1 cellular context compared by ENCODE assay signal in the genomic region with DNA sequence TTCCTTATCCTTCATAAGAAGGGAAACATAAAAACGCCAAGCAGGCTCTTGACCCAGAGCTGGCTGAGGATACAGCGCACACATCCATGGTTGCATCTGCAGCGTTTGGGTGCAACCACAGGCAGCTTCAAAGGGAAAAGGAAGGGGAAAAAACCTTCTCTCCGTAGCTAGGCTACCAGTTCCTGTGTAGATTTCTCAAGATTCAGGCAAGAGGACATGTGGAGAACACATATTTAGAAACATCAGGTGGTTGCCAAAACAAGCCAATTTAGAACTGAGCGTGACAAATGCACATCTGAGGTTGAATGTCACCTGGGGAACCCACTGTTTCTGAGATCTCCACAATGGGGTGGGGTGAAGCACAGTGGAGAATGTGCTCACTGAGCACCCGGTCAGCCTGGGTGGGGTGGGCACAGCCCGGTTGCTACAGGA.
TF ChIP-seq lines count a peak whose summit lies in the region.

No MANE protein-coding gene starts in this region.

TF ChIP-seq in liver, 16 proteins besides CTCF, POLR2A, EP300 and RAD21 (continued from another document):
- TF ChIP-seq, protein P1, sequence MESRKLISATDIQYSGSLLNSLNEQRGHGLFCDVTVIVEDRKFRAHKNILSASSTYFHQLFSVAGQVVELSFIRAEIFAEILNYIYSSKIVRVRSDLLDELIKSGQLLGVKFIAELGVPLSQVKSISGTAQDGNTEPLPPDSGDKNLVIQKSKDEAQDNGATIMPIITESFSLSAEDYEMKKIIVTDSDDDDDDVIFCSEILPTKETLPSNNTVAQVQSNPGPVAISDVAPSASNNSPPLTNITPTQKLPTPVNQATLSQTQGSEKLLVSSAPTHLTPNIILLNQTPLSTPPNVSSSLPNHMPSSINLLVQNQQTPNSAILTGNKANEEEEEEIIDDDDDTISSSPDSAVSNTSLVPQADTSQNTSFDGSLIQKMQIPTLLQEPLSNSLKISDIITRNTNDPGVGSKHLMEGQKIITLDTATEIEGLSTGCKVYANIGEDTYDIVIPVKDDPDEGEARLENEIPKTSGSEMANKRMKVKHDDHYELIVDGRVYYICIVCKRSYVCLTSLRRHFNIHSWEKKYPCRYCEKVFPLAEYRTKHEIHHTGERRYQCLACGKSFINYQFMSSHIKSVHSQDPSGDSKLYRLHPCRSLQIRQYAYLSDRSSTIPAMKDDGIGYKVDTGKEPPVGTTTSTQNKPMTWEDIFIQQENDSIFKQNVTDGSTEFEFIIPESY (IDR thresholded peaks at IDR 0.05) = no peak
- TF ChIP-seq HNF4A (conservative IDR thresholded peaks at IDR 0.05) = no peak
- no peak for TF ChIP-seq RXRA (IDR thresholded peaks at IDR 0.05)
